In genomic region chr17:48492401-48493298, GRCh38 we compare ENCODE assay signal across 10 cellular contexts. TPM values are rescaled to one million over a fixed set of nuclear protein-coding genes. Genes with fewer than 3 reads are reported as not detected.
DNase-seq lines count a peak whose midpoint lies in the region; TF ChIP-seq lines count a peak whose summit lies in the region.
"Had no signal": no experiment of that assay in that cellular context is flagged by ENCODE, and none has a peak within 500 bp of the region (broad histone marks: within the 10 kb centered on the region; RNA-seq: fewer than 3 reads in every experiment).

No MANE protein-coding gene starts in this region.

- BruUV-seq in mammary epithelial cell (replicated peaks; lab: Mats Ljungman, UMichigan): no TSS peak

- intact Hi-C loops in mammary epithelial cell (cut with micrococcal nuclease): loop anchor here (2.0 to 5.0 kb wide), 2 partner anchors 50 to 140 kb away; no protein-coding TSS in a partner anchor

- TF ChIP-seq CTCF in WI38 (IDR thresholded peaks at IDR 0.05; ENCODE audit: low read depth, low read length) (peak; percentile 86), mammary epithelial cell (conservative IDR thresholded peaks at IDR 0.05 in 1 of 2, IDR thresholded peaks at IDR 0.05 in 1 of 2; ENCODE audit: extremely low read depth in 1 of 2, insufficient read depth in 1 of 2, low read depth in 1 of 2, low read length in 2 of 2) (peak; percentile 63 to 87)

- H3K4me2 ChIP-seq in mammary epithelial cell (ENCODE audit: insufficient read depth, low read depth, low read length): peak overlapping the region; percentile 80

- H3K9me3 ChIP-seq in mammary epithelial cell (replicated peaks; ENCODE audit: insufficient read depth, low read length): no peaks in the 10 kb centered on the region

- H2AFZ ChIP-seq in mammary epithelial cell (ENCODE audit: low read depth, low read length): peak overlapping the region; percentile 90

- H3K4me1 ChIP-seq in mammary epithelial cell (ENCODE audit: insufficient read depth, low read length): peaks cover 18% of the 10 kb centered on the region

- CTCF ChIA-PET in mammary epithelial cell (lab: Charles Lee; ENCODE audit: low non-redundant PET): no interaction called here

- in situ Hi-C loops in mammary epithelial cell (cut with MboI; ENCODE audit: low sequenced_read_pairs in 2 of 2): no loop called here

- DNase-seq in NCI-H82 (lab: John Stamatoyannopoulos, UW): peak; percentile 18
- no peak for DNase-seq in NCI-H82 treated with DMSO at 0.1 percent for 48 hours (lab: John Stamatoyannopoulos, UW; ENCODE audit: unreplicated experiment)
- DNase-seq in NCI-H1417 (lab: John Stamatoyannopoulos, UW): peak; percentile 83 to 92 (median 90)
- DNase-seq in mammary epithelial cell: peak; percentile 56
- DNase-seq in kidney tubule cell (ENCODE audit: low spot score): peak; percentile 74
- peak; percentile 51 for DNase-seq in stimulated activated CD4-positive, alpha-beta T cell treated with anti-CD3 and anti-CD28 coated beads, Interleukin-2, amount 100 ng/mL, for 4 hours (ENCODE audit: low read depth)
- no peak for DNase-seq in NCI-H1048 (lab: John Stamatoyannopoulos, UW)
- DNase-seq: DND-41 had no signal

- no peaks in the 10 kb centered on the region for H3K36me3 ChIP-seq in mammary epithelial cell (ENCODE audit: insufficient read depth, low read length)

- H4K20me1 ChIP-seq in mammary epithelial cell (ENCODE audit: insufficient read depth, low read length): no peaks in the 10 kb centered on the region

- H3K27me3 ChIP-seq in mammary epithelial cell (ENCODE audit: insufficient read depth, low read length): no peaks in the 10 kb centered on the region

- H3K4me3 ChIP-seq in WI38 (ENCODE audit: low read depth, low read length) (peak overlapping the region; percentile 40), mammary epithelial cell (replicated peaks in 1 of 3; ENCODE audit: insufficient read depth in 1 of 3, low read depth in 2 of 3, low read length in 3 of 3) (peak overlapping the region; percentile 16 to 24 (median 17))

- no peak overlapping the region for H3K27ac ChIP-seq in mammary epithelial cell (ENCODE audit: insufficient read depth, low read depth, low read length)

- no peaks in the 10 kb centered on the region for H3K79me2 ChIP-seq in mammary epithelial cell (ENCODE audit: insufficient read depth, low read length)

- no peak overlapping the region for H3K9ac ChIP-seq in mammary epithelial cell (ENCODE audit: insufficient read depth, low read length)

- dilution Hi-C loops in mammary epithelial cell (cut with HindIII; ENCODE audit: low sequenced_read_pairs): no loop called here

- WGBS in mammary epithelial cell (ENCODE audit: low coverage, missing lambda C conversion rate): 12% methylated on average over 25 of the region's 53 CpGs

RNA-seq across cellular contexts. Expression of gene HOXB1, which starts 38.2 kb away (rescaled TPM):
- not detected for total RNA-seq in mammary epithelial cell
- not detected for polyA plus RNA-seq in mammary epithelial cell
- not detected for polyA minus RNA-seq in mammary epithelial cell
- total RNA-seq: urinary bladder had no signal
- polyA plus RNA-seq: urinary bladder had no signal

RNA-seq across cellular contexts. Expression of gene HOXB2, which starts 52.3 kb away (rescaled TPM):
- 10 to 100 TPM in 1 of 2 donors, 1 to 10 TPM in 1; 3.3 to 18.9 TPM for total RNA-seq in mammary epithelial cell
- 6.7 TPM for polyA plus RNA-seq in mammary epithelial cell
- 2.8 TPM for polyA minus RNA-seq in mammary epithelial cell

Comparison
In these comparisons a context has a peak if more than half of its experiments do, and no peak if none do; other contexts are left out.
1. DNase-seq: peak in NCI-H82 (single experiment), NCI-H1417 (3 of 3), mammary epithelial cell (single experiment), kidney tubule cell (single experiment) and stimulated activated CD4-positive, alpha-beta T cell treated with anti-CD3 and anti-CD28 coated beads, Interleukin-2, amount 100 ng/mL, for 4 hours (single experiment); none in NCI-H82 treated with DMSO at 0.1 percent for 48 hours (single experiment) and NCI-H1048 (single experiment).